8 cellular contexts compared by ENCODE assay signal in the genomic region with DNA sequence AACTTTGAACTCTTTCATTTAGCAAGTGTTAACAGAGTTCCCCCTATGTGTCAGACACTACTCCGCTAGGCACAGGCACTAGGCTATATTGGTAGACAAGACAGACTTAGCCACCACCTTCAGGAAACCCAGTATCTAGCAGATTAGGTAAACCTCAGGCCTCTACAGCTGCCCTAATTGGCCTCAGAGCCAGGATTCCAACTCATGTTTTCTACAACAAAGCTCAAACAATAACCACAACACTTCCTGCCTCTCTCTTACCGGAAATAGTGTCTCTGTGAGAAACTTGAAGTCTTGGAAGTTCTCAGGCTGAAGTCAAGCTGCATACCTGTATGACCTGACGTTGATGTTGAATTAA.
DNase-seq lines count a peak whose midpoint lies in the region; ATAC-seq lines count a peak whose summit lies in the region.

No MANE protein-coding gene starts in this region.

- ATAC-seq in GM21390 (IDR thresholded peaks at IDR 0.05; ENCODE audit: unreplicated experiment) (peak; percentile 98), HG03575 (IDR thresholded peaks at IDR 0.05; ENCODE audit: extremely low read depth, insufficient number of reproducible peaks, low FRiP score, unreplicated experiment) (peak; percentile 92)

- DNase-seq in ELR (ENCODE audit: low read depth) (peak; percentile 82), islet precursor cell (peak; percentile 68), NCI-H1694 treated with DMSO at 0.1 percent for 48 hours (lab: John Stamatoyannopoulos, UW) (no peak), NCI-H187 treated with DMSO at 0.1 percent for 48 hours (lab: John Stamatoyannopoulos, UW) (no peak), NCI-H1436 treated with DMSO at 0.1 percent for 48 hours (lab: John Stamatoyannopoulos, UW) (no peak)
- peak; percentile 35 to 44 for DNase-seq in activated CD4-positive, alpha-beta T cell treated with anti-CD3 and anti-CD28 coated beads, Interleukin-2, amount 50 U/mL, for 4 hours

Comparison
In these comparisons a context has a peak if more than half of its experiments do, and no peak if none do; other contexts are left out.
1. DNase-seq: peak in ELR (single experiment), activated CD4-positive, alpha-beta T cell treated with anti-CD3 and anti-CD28 coated beads, Interleukin-2, amount 50 U/mL, for 4 hours (2 of 2) and islet precursor cell (single experiment); none in NCI-H1694 treated with DMSO at 0.1 percent for 48 hours (single experiment), NCI-H187 treated with DMSO at 0.1 percent for 48 hours (single experiment) and NCI-H1436 treated with DMSO at 0.1 percent for 48 hours (single experiment).